In genomic region chr20:38751360-38751976, GRCh38 we compare ENCODE assay signal across 9 cellular contexts. TPM values are rescaled to one million over a fixed set of nuclear protein-coding genes. Genes with fewer than 3 reads are reported as not detected.
DNase-seq lines count a peak whose midpoint lies in the region; ATAC-seq and TF ChIP-seq lines count a peak whose summit lies in the region.
"Had no signal": no experiment of that assay in that cellular context is flagged by ENCODE, and none has a peak within 500 bp of the region (broad histone marks: within the 10 kb centered on the region; RNA-seq: fewer than 3 reads in every experiment).

No MANE protein-coding gene starts in this region.

- no peaks in the 10 kb centered on the region for H3K27me3 ChIP-seq in CD4-positive, alpha-beta memory T cell (ENCODE audit: insufficient read depth, low read length)
- H3K27me3 ChIP-seq in neural progenitor cell = peaks cover 19% of the 10 kb centered on the region

- H3K79me2 ChIP-seq in neural progenitor cell (ENCODE audit: low read depth) = peaks cover 13% of the 10 kb centered on the region

- H3K4me2 ChIP-seq in neural progenitor cell = no peak overlapping the region

- peaks cover 16% of the 10 kb centered on the region for H4K20me1 ChIP-seq in neural progenitor cell (ENCODE audit: low read depth)

- intact Hi-C loops in CD4-positive, alpha-beta memory T cell (cut with micrococcal nuclease) = loop anchor here (1.0 kb wide), 3 partner anchors 105 to 142 kb away; no protein-coding TSS in a partner anchor

- no peak overlapping the region for H3K9ac ChIP-seq in neural progenitor cell

- TF ChIP-seq CTCF in GM12874 (IDR thresholded peaks at IDR 0.05; ENCODE audit: insufficient read depth, low read depth, low read length) (peak; percentile 48; the same call in 1 of the 2 replicates), neural progenitor cell (IDR thresholded peaks at IDR 0.05) (peak; percentile 67)

- H3K4me3 ChIP-seq in CD4-positive, alpha-beta memory T cell (ENCODE audit: low read length in 2 of 2) = no peak overlapping the region
- no peak overlapping the region for H3K4me3 ChIP-seq in neural progenitor cell

- peaks cover 8% of the 10 kb centered on the region for H3F3A ChIP-seq in neural progenitor cell (ENCODE audit: low read depth)

- peaks cover 35 to 57% of the 10 kb centered on the region in 2 donors for H3K36me3 Mint-ChIP-seq in CD4-positive, alpha-beta memory T cell
- H3K36me3 Mint-ChIP-seq in neural progenitor cell = peaks cover 13% of the 10 kb centered on the region
- H3K36me3 Mint-ChIP-seq in activated T-cell treated with anti-CD3 and anti-CD28 coated beads, Interleukin-2, amount 50 U/mL, for 4 hours (ENCODE audit: insufficient read depth) = peaks cover 31% of the 10 kb centered on the region

- POLR2A ChIA-PET in CD4-positive, alpha-beta memory T cell (lab: Charles Lee; ENCODE audit: partially characterized antibody) = interaction anchor here (1.5 to 3.0 kb wide), 2 partner anchors 54 to 118 kb away, joined by 3 to 17 read pairs; partner anchors contain the start of gene PPP1R16B

- CTCF ChIA-PET in CD4-positive, alpha-beta memory T cell (lab: Charles Lee; ENCODE audit: partially characterized antibody) = interaction anchor here (0.8 to 6.3 kb wide), 28 partner anchors 10 to 298 kb away, joined by 3 to 103 read pairs (median 6); partner anchors contain the start of genes FAM83D and SLC32A1

- H3K27me3 Mint-ChIP-seq in CD4-positive, alpha-beta memory T cell = no peaks in the 10 kb centered on the region
- peaks cover 6% of the 10 kb centered on the region for H3K27me3 Mint-ChIP-seq in neural progenitor cell (ENCODE audit: insufficient read depth, low read depth)
- no peaks in the 10 kb centered on the region for H3K27me3 Mint-ChIP-seq in activated T-cell treated with anti-CD3 and anti-CD28 coated beads, Interleukin-2, amount 50 U/mL, for 4 hours (ENCODE audit: low read depth)

- no peak overlapping the region for H3K27ac ChIP-seq in CD4-positive, alpha-beta memory T cell (ENCODE audit: low read depth, low read length)
- no peak overlapping the region for H3K27ac ChIP-seq in neural progenitor cell
- H3K27ac ChIP-seq: neutrophil had no signal

- H3K4me1 Mint-ChIP-seq in CD4-positive, alpha-beta memory T cell = peaks cover 14 to 32% (median 19%) of the 10 kb centered on the region in 4 donors
- H3K4me1 Mint-ChIP-seq in neural progenitor cell = peaks cover 17% of the 10 kb centered on the region
- peaks cover 26% of the 10 kb centered on the region for H3K4me1 Mint-ChIP-seq in activated T-cell treated with anti-CD3 and anti-CD28 coated beads, Interleukin-2, amount 50 U/mL, for 4 hours (ENCODE audit: low read depth)

- no peak overlapping the region for H2AFZ ChIP-seq in neural progenitor cell (replicated peaks)

- peak overlapping the region in 1 of 8 donors; percentile 8 for H3K4me3 Mint-ChIP-seq in CD4-positive, alpha-beta memory T cell
- no peak overlapping the region for H3K4me3 Mint-ChIP-seq in neural progenitor cell
- H3K4me3 Mint-ChIP-seq in activated T-cell treated with anti-CD3 and anti-CD28 coated beads, Interleukin-2, amount 50 U/mL, for 4 hours = no peak overlapping the region

- H3K4me1 ChIP-seq in CD4-positive, alpha-beta memory T cell (ENCODE audit: insufficient read depth, low read length) = peaks cover 21% of the 10 kb centered on the region
- no peaks in the 10 kb centered on the region for H3K4me1 ChIP-seq in neural progenitor cell

- DNase-seq in CD4-positive, alpha-beta memory T cell = peak in 4 of 5 donors; percentile 47 to 48 (median 48)
- DNase-seq in NCI-H69 (lab: John Stamatoyannopoulos, UW) (peak; percentile 23), dedifferentiated amniotic fluid mesenchymal stem cell (ENCODE audit: extremely low spot score) (peak; percentile 31), neural progenitor cell (ENCODE audit: low spot score) (peak; percentile 39), foreskin melanocyte (no peak)
- DNase-seq in activated T-cell treated with anti-CD3 and anti-CD28 coated beads, Interleukin-2, amount 50 U/mL, for 4 hours = no peak

- H3K9me3 ChIP-seq in CD4-positive, alpha-beta memory T cell (ENCODE audit: control insufficient read depth in 1 of 2, low read length in 2 of 2) = no peaks in the 10 kb centered on the region
- H3K9me3 ChIP-seq in neural progenitor cell (ENCODE audit: low read depth) = no peaks in the 10 kb centered on the region
- H3K9me3 ChIP-seq: neutrophil had no signal

- H3K27ac Mint-ChIP-seq in CD4-positive, alpha-beta memory T cell = peak overlapping the region in 2 of 7 donors; percentile 6 to 53
- no peak overlapping the region for H3K27ac Mint-ChIP-seq in neural progenitor cell

- no peak for ATAC-seq in HG02642 (IDR thresholded peaks at IDR 0.05; ENCODE audit: poor library complexity, unreplicated experiment)
- no peak for ATAC-seq in activated T-cell treated with anti-CD3 and anti-CD28 coated beads, Interleukin-2, amount 50 U/mL, for 4 hours

- no peaks in the 10 kb centered on the region for H3K9me3 Mint-ChIP-seq in CD4-positive, alpha-beta memory T cell
- no peaks in the 10 kb centered on the region for H3K9me3 Mint-ChIP-seq in neural progenitor cell
- H3K9me3 Mint-ChIP-seq in activated T-cell treated with anti-CD3 and anti-CD28 coated beads, Interleukin-2, amount 50 U/mL, for 4 hours = no peaks in the 10 kb centered on the region

- peaks cover 31% of the 10 kb centered on the region for H3K36me3 ChIP-seq in CD4-positive, alpha-beta memory T cell (ENCODE audit: insufficient read depth, low read length)
- peaks cover 6% of the 10 kb centered on the region for H3K36me3 ChIP-seq in neural progenitor cell

RNA-seq across cellular contexts. Expression of gene ACTR5, which starts 3.2 kb away (rescaled TPM):
- 10 to 100 TPM; 16.9 to 17.4 TPM for total RNA-seq in CD4-positive, alpha-beta memory T cell
- 10 to 100 TPM in 1 of 2 donors, 1 to 10 TPM in 1; 8.7 to 10.5 TPM for polyA plus RNA-seq in CD4-positive, alpha-beta memory T cell
- total RNA-seq in neural progenitor cell (ENCODE audit: low replicate concordance) = 9.2 and 14.9 TPM in 2 replicates
- 10 to 100 TPM; 20.1 to 23.0 (median 21.1) TPM for total RNA-seq in activated T-cell treated with anti-CD3 and anti-CD28 coated beads, Interleukin-2, amount 50 U/mL, for 4 hours

RNA-seq across cellular contexts. Expression of gene SLC32A1, which starts 27.2 kb away (rescaled TPM):
- not detected for total RNA-seq in CD4-positive, alpha-beta memory T cell
- polyA plus RNA-seq in CD4-positive, alpha-beta memory T cell = not detected
- total RNA-seq in neural progenitor cell (ENCODE audit: low replicate concordance) = 0.04 and 0.37 TPM in 2 replicates
- not detected for total RNA-seq in activated T-cell treated with anti-CD3 and anti-CD28 coated beads, Interleukin-2, amount 50 U/mL, for 4 hours

RNA-seq across cellular contexts. Expression of gene PPP1R16B, which starts 54.0 kb away (rescaled TPM):
- total RNA-seq in CD4-positive, alpha-beta memory T cell = 10 to 100 TPM; 54.3 to 55.1 TPM
- 10 to 100 TPM; 17.3 to 36.7 TPM for polyA plus RNA-seq in CD4-positive, alpha-beta memory T cell
- total RNA-seq in neural progenitor cell (ENCODE audit: low replicate concordance) = 0.95 and 1.6 TPM in 2 replicates
- 100 to 1,000 TPM; 148 to 163 (median 160) TPM for total RNA-seq in activated T-cell treated with anti-CD3 and anti-CD28 coated beads, Interleukin-2, amount 50 U/mL, for 4 hours

Comparison
In these comparisons a context has a peak if more than half of its experiments do, and no peak if none do; other contexts are left out.
1. DNase-seq: peak in CD4-positive, alpha-beta memory T cell (4 of 5), NCI-H69 (single experiment), dedifferentiated amniotic fluid mesenchymal stem cell (single experiment) and neural progenitor cell (single experiment); none in activated T-cell treated with anti-CD3 and anti-CD28 coated beads, Interleukin-2, amount 50 U/mL, for 4 hours (single experiment) and foreskin melanocyte (single experiment).
2. RNA of gene PPP1R16B, which starts 54.0 kb away (total RNA-seq): 148 to 163 TPM in activated T-cell treated with anti-CD3 and anti-CD28 coated beads, Interleukin-2, amount 50 U/mL, for 4 hours and 54.3 to 55.1 TPM in CD4-positive, alpha-beta memory T cell; 0.95 to 1.6 TPM in neural progenitor cell; every median in the first group is over 10 times any median in the second.